7 cellular contexts compared by ENCODE assay signal in the genomic region with DNA sequence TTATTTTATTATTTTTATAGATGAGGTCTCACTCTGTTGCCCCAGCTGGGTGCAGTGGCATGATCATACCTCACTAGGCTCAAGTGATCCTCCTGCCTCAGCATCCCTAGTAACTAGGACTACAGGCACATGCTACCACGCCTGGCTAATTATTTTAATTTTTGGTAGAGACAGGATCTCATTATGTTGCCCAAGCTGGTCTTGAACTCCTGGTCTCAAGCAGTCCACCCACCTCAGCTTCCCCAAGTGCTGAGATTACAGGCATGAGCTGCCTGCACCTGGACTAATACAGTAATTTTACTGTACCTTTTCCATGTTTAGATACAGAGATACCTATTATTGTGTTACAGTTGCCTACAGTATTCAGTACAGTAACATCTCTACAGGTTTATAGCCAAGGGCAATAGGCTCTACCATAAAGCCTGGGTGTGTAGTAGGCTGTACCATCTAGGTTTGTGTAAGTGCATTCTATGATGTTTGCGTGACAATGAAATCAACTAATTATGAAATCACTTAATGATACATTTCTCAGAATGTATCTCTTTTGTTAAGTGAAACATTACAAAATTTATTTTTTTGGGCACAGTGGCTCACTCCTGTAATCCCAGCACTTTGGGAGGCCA. TPM values are rescaled to one million over a fixed set of nuclear protein-coding genes. Genes with fewer than 3 reads are reported as not detected.
DNase-seq lines count a peak whose midpoint lies in the region; ATAC-seq and TF ChIP-seq lines count a peak whose summit lies in the region.
"Not testable (repeated sequence)": the region's sequence is repeated elsewhere in the genome, so short reads cannot be mapped to it uniquely, and the experiment has no call there.

No MANE protein-coding gene starts in this region.

- not testable (repeated sequence) for H3K27me3 ChIP-seq in Caco-2 (replicated peaks; ENCODE audit: control insufficient read depth, insufficient read depth, low read length); Loucy (ENCODE audit: insufficient read depth, low read length, poor library complexity, severe bottlenecking); adipocyte (replicated peaks; ENCODE audit: control insufficient read depth, insufficient read depth, low read length); effector memory CD4-positive, alpha-beta T cell (replicated peaks; ENCODE audit: control insufficient read depth, insufficient read depth, low read length, poor library complexity, severe bottlenecking)

- not testable (repeated sequence) for H3K9me3 ChIP-seq in Caco-2; Loucy (ENCODE audit: insufficient read depth, low read depth, low read length); SK-N-MC (ENCODE audit: low read depth, low read length); adipocyte (ENCODE audit: control insufficient read depth, low read length); effector memory CD4-positive, alpha-beta T cell (ENCODE audit: control insufficient read depth, low read length); mucosa of descending colon

- not testable (repeated sequence) for H3K4me1 ChIP-seq in Caco-2
- H3K4me1 ChIP-seq in Loucy (ENCODE audit: insufficient read depth, low read length, poor library complexity, severe bottlenecking) (peaks cover 55% of the 10 kb centered on the region), adipocyte (ENCODE audit: control insufficient read depth, insufficient read depth, low read length) (peaks cover 47% of the 10 kb centered on the region), mucosa of descending colon (ENCODE audit: low read depth) (peaks cover 13% of the 10 kb centered on the region)
- peaks cover 24% of the 10 kb centered on the region for H3K4me1 ChIP-seq in effector memory CD4-positive, alpha-beta T cell (ENCODE audit: control insufficient read depth, insufficient read depth, low read length, poor library complexity, severe bottlenecking)

- H3K4me2 ChIP-seq in Loucy (ENCODE audit: low read depth, low read length, poor library complexity, severe bottlenecking), result peak overlapping the region; percentile 87

- H3K27ac Mint-ChIP-seq in Caco-2 (ENCODE audit: unreplicated experiment); stimulated activated effector memory CD8-positive, alpha-beta T cell treated with anti-CD3 and anti-CD28 coated beads, Interleukin-12 subunit alpha, Interleukin-12 subunit beta, amount 100 ng/mL, for 72 hours: not testable (repeated sequence)

- TSS peak; percentile 8 for BruUV-seq in Caco-2 (replicated peaks; lab: Mats Ljungman, UMichigan)

- H3K36me3 ChIP-seq in Caco-2 (ENCODE audit: control insufficient read depth, insufficient read depth, low read length); Loucy (ENCODE audit: insufficient read depth, low read length); effector memory CD4-positive, alpha-beta T cell (ENCODE audit: control insufficient read depth, insufficient read depth, low read length); mucosa of descending colon (ENCODE audit: low read depth): not testable (repeated sequence)
- H3K36me3 ChIP-seq in SK-N-MC (ENCODE audit: insufficient read depth, low read length) (peaks cover 23% of the 10 kb centered on the region), adipocyte (ENCODE audit: control insufficient read depth, insufficient read depth, low read length, severe bottlenecking) (peaks cover 36% of the 10 kb centered on the region)

- peaks cover 43% of the 10 kb centered on the region for H3K79me2 ChIP-seq in Loucy (ENCODE audit: insufficient read depth, low read length)

- H3K9me3 Mint-ChIP-seq in Caco-2 (ENCODE audit: unreplicated experiment); stimulated activated effector memory CD8-positive, alpha-beta T cell treated with anti-CD3 and anti-CD28 coated beads, Interleukin-12 subunit alpha, Interleukin-12 subunit beta, amount 100 ng/mL, for 72 hours: not testable (repeated sequence)

- peaks cover 32% of the 10 kb centered on the region for H3K36me3 Mint-ChIP-seq in Caco-2 (ENCODE audit: insufficient read depth, unreplicated experiment)
- H3K36me3 Mint-ChIP-seq in stimulated activated effector memory CD8-positive, alpha-beta T cell treated with anti-CD3 and anti-CD28 coated beads, Interleukin-12 subunit alpha, Interleukin-12 subunit beta, amount 100 ng/mL, for 72 hours, result peaks cover 63% of the 10 kb centered on the region

- H3K4me3 Mint-ChIP-seq in Caco-2 (ENCODE audit: unreplicated experiment), result not testable (repeated sequence)
- peak overlapping the region; percentile 93 for H3K4me3 Mint-ChIP-seq in stimulated activated effector memory CD8-positive, alpha-beta T cell treated with anti-CD3 and anti-CD28 coated beads, Interleukin-12 subunit alpha, Interleukin-12 subunit beta, amount 100 ng/mL, for 72 hours

- not testable (repeated sequence) for H3K27ac ChIP-seq in SK-N-MC
- H3K27ac ChIP-seq in effector memory CD4-positive, alpha-beta T cell (ENCODE audit: insufficient read depth, low read length, poor library complexity, severe bottlenecking), result peak overlapping the region; percentile 8

- not testable (repeated sequence) for H3K9me2 ChIP-seq in Loucy (replicated peaks; ENCODE audit: low read depth, low read length)

- not testable (repeated sequence) for H3K27me3 Mint-ChIP-seq in Caco-2 (ENCODE audit: insufficient read depth, unreplicated experiment)

- not testable (repeated sequence) for TF ChIP-seq CTCF in Caco-2 (IDR thresholded peaks at IDR 0.05; ENCODE audit: insufficient read depth in 1 of 2, low read depth in 1 of 2, low read length in 1 of 2, severe bottlenecking in 1 of 2, unreplicated experiment in 1 of 2); Loucy (conservative IDR thresholded peaks at IDR 0.05; ENCODE audit: low read length); mucosa of descending colon (IDR thresholded peaks at IDR 0.05)

- intact Hi-C loops in Caco-2 (cut with micrococcal nuclease; ENCODE audit: unreplicated experiment); mucosa of descending colon (cut with DNase I, micrococcal nuclease): not testable (repeated sequence)

- ATAC-seq in mucosa of descending colon, result peak; percentile 30
- ATAC-seq in stimulated activated effector memory CD8-positive, alpha-beta T cell treated with anti-CD3 and anti-CD28 coated beads, Interleukin-12 subunit alpha, Interleukin-12 subunit beta, amount 100 ng/mL, for 72 hours, result not testable (repeated sequence)

- peaks cover 18% of the 10 kb centered on the region for H3F3A ChIP-seq in Loucy (ENCODE audit: low read depth)

- H4K20me1 ChIP-seq in Loucy (ENCODE audit: insufficient read depth, low read length, poor library complexity, severe bottlenecking), result not testable (repeated sequence)

- not testable (repeated sequence) for DNase-seq in Caco-2; SK-N-MC (ENCODE audit: low read depth, low spot score); adipocyte (ENCODE audit: low read depth); effector memory CD4-positive, alpha-beta T cell; mucosa of descending colon; stimulated activated effector memory CD8-positive, alpha-beta T cell treated with anti-CD3 and anti-CD28 coated beads, Interleukin-12 subunit alpha, Interleukin-12 subunit beta, amount 100 ng/mL, for 72 hours (ENCODE audit: low spot score in 2 of 2)

- H2AFZ ChIP-seq in Loucy (ENCODE audit: low read length), result not testable (repeated sequence)

- H3K4me1 Mint-ChIP-seq in Caco-2 (ENCODE audit: low read depth, unreplicated experiment), result not testable (repeated sequence)
- peaks cover 49% of the 10 kb centered on the region for H3K4me1 Mint-ChIP-seq in stimulated activated effector memory CD8-positive, alpha-beta T cell treated with anti-CD3 and anti-CD28 coated beads, Interleukin-12 subunit alpha, Interleukin-12 subunit beta, amount 100 ng/mL, for 72 hours

- POLR2A ChIA-PET in Caco-2 (lab: Charles Lee), result interaction anchor here (0.6 to 1.2 kb wide), 2 partner anchors 19 to 230 kb away, joined by 3 read pairs; no protein-coding TSS in a partner anchor

- CTCF ChIA-PET in Caco-2 (lab: Charles Lee), result interaction anchor here (1.0 kb wide), 1 partner anchor 19 kb away, joined by 3 read pairs; no protein-coding TSS in a partner anchor

- not testable (repeated sequence) for H3K9ac ChIP-seq in Loucy (ENCODE audit: low read depth, low read length, poor library complexity, severe bottlenecking); SK-N-MC (ENCODE audit: insufficient read length); adipocyte (ENCODE audit: low read length)

- not testable (repeated sequence) for H3K4me3 ChIP-seq in Caco-2 (ENCODE audit: low read depth, low read length); effector memory CD4-positive, alpha-beta T cell (ENCODE audit: insufficient read depth, low read depth, low read length, poor library complexity, severe bottlenecking); mucosa of descending colon
- H3K4me3 ChIP-seq in Loucy (ENCODE audit: low read length, poor library complexity, severe bottlenecking) (peak overlapping the region; percentile 27), SK-N-MC (peak overlapping the region; percentile 21; the same call in 1 of the 2 replicates), adipocyte (ENCODE audit: low read length) (peak overlapping the region; percentile 17)

RNA-seq across cellular contexts. Expression of a gene that starts 21.4 kb away (rescaled TPM):
- 35.8 and 37.2 TPM in 2 replicates for total RNA-seq in Caco-2 (2022)
- 10 to 100 TPM; 13.4 to 24.1 (median 23.2) TPM for total RNA-seq in mucosa of descending colon

RNA-seq across cellular contexts. Expression of a gene that starts 47.2 kb away (rescaled TPM):
- total RNA-seq in Caco-2 (2022) (15.5 and 15.6 TPM in 2 replicates), mucosa of descending colon (10 to 100 TPM; 33.1 to 41.9 (median 35.8) TPM)

RNA-seq across cellular contexts. Expression of a gene that starts 49.7 kb away (rescaled TPM):
- total RNA-seq in Caco-2 (2022) (57.0 and 60.0 TPM in 2 replicates), mucosa of descending colon (100 to 1,000 TPM; 134 to 147 (median 142) TPM)
